8 cellular contexts compared by ENCODE assay signal in the genomic region with DNA sequence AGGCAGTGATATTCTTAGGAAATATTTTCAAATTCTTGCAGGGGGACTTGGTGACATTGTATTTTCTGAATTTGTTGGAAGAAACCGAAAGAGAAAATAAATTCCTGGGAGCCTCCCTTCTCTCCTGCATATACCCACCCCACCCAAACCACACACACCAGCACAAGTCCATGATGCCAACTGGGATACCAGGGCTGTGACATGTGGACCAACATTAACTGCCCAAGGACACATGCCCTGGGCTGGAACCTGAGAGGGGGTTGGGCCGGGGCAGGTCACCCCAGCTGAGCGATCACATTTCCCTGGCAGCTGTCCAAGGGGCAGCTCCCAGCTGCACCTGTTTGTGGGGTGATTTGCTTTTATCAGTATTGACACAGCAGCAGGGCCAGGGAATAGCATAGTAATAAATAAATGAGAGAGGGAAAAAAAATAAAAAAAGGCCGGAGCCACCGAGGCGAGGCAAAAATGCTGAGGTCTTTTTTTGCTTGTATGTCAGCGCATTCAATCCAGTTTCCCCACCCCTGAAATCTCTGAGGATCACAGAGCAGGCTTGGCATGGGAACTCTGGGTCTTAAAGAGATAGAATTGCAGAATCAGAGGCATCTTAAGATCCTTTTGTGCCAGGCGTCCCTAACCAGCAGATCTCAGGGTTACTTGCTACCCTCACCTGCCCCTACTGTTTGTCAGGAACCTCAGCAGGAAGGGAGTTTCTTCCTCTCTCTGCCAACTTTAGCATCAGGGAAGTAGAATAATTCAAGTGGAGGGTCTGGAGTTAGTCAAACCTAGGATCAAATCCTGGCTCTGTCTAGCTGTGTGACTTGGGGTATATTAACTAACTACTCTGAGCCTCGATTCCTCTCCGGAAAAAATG.
DNase-seq lines count a peak whose midpoint lies in the region; ATAC-seq lines count a peak whose summit lies in the region.

No MANE protein-coding gene starts in this region.

- ATAC-seq in HG03108 (IDR thresholded peaks at IDR 0.05; ENCODE audit: unreplicated experiment): peak; percentile 30
- ATAC-seq in left cardiac atrium: peak; percentile 21 to 50
- ATAC-seq in HG03469 (IDR thresholded peaks at IDR 0.05; ENCODE audit: unreplicated experiment): no peak
- no peak for ATAC-seq in GM18858 (IDR thresholded peaks at IDR 0.05; ENCODE audit: unreplicated experiment)

- peak overlapping the region; percentile 82 for H3K9ac ChIP-seq in adipocyte (ENCODE audit: low read length)

- H3K9me3 ChIP-seq in adipocyte (ENCODE audit: control insufficient read depth, low read length): no peaks in the 10 kb centered on the region

- intact Hi-C loops in left cardiac atrium (cut with DNase I): loop anchor here in 1 of 2 donors (5.0 kb wide), 1 partner anchor 41 kb away; no protein-coding TSS in a partner anchor

- no peaks in the 10 kb centered on the region for H3K27me3 ChIP-seq in adipocyte (replicated peaks; ENCODE audit: control insufficient read depth, insufficient read depth, low read length)

- H3K4me1 ChIP-seq in adipocyte (ENCODE audit: control insufficient read depth, insufficient read depth, low read length): peaks cover 33% of the 10 kb centered on the region

- H3K36me3 ChIP-seq in adipocyte (ENCODE audit: control insufficient read depth, insufficient read depth, low read length, severe bottlenecking): no peaks in the 10 kb centered on the region

- peak overlapping the region; percentile 51 for H3K4me3 ChIP-seq in adipocyte (ENCODE audit: low read length)

- DNase-seq in AG20443 (ENCODE audit: low spot score) (peak; percentile 51), NCI-H69 (lab: John Stamatoyannopoulos, UW) (peak; percentile 94), adipocyte (ENCODE audit: low read depth) (peak; percentile 42), left cardiac atrium (peak; percentile 56), pons (ENCODE audit: low spot score) (peak; percentile 51)

Comparison
In these comparisons a context has a peak if more than half of its experiments do, and no peak if none do; other contexts are left out.
1. DNase-seq: peak in every context shown above with its lines; median percentile 94 in NCI-H69; 56 in left cardiac atrium; 51 in AG20443; 51 in pons; 42 in adipocyte.
2. ATAC-seq: peak in HG03108 (single experiment) and left cardiac atrium (2 of 2); none in HG03469 (single experiment) and GM18858 (single experiment).